ENCODE assay signal across 3 cellular contexts in the genomic region with DNA sequence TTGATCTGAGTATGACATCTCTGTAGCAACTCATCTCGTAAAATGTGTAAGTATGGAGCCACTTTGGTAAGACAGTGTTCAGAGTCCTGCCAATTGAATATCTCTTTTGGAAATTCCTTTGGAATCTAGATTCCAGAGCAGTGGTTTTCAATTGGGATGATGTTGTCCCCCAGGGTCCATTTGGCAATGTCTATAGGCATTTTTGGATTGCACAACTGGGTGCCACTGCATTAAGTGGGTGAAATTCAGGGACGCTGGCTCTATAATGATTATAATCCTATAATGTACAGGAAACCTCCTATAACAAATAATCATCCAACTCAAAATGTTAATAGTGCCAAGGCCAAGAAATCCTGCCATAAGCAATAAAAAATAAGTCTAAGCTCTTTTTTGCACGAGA.
"Had no signal": no experiment of that assay in that cellular context is flagged by ENCODE, and none has a peak within 500 bp of the region (broad histone marks: within the 10 kb centered on the region; RNA-seq: fewer than 3 reads in every experiment).

No MANE protein-coding gene starts in this region.

- DNase-seq: GDM1, GF-D8 had no signal

- H3K4me3 ChIP-seq: GM12878 had no signal
